In the genomic region with DNA sequence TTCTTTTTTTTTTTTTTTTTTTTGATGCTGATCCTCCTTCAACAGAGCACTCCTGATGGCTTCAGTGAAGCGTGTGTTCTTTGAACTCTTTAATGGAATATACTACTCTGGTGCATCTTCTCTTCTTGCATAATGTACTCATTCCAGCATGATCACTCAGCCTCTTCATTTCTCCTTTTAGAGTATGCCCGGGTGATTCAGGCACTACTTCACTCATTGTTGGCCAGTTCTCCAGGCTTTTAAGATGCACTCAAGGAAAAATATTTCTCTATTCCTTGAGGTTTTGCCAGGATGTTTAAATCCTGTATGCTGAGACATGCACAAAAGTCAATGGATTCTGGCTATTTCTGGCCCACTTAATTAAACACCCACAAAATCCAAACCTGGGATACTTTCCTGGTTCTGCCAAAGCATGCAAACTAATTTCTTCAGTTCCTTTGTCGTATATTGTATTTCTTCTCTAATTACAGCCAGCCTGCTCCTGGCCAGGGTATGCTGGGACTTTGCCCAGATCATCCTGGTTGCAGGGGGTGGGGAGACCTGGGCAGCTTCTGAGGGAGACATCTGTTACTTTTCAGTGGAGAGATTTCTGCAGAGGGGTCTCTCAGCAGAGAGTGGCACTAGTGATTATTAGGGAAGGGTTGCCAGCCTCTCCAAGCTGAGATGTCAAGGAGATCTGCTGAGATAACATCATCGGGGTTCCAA, we compare ENCODE assay signal across 17 cellular contexts.
A peak's percentile ranks its signal among the peaks of the same experiment; 100 is the strongest.
DNase-seq lines count a peak whose midpoint lies in the region; ATAC-seq, FAIRE-seq and TF ChIP-seq lines count a peak whose summit lies in the region.
"Had no signal": no experiment of that assay in that cellular context is flagged by ENCODE, and none has a peak within 500 bp of the region (broad histone marks: within the 10 kb centered on the region; RNA-seq: fewer than 3 reads in every experiment).

No MANE protein-coding gene starts in this region.

- H3K27me3 Mint-ChIP-seq in astrocyte (ENCODE audit: low read depth, unreplicated experiment): no peaks in the 10 kb centered on the region
- no peaks in the 10 kb centered on the region for H3K27me3 Mint-ChIP-seq in naive thymus-derived CD8-positive, alpha-beta T cell
- H3K27me3 Mint-ChIP-seq: activated CD4-positive, alpha-beta T cell treated with anti-CD3 and anti-CD28 coated beads, Interleukin-2, amount 10 ng/mL, durations not matched to agents 7 days and 5 days; T-helper 17 cell had no signal

- no peaks in the 10 kb centered on the region for H3K79me2 ChIP-seq in astrocyte (ENCODE audit: insufficient read depth, low read length)

- H3K9ac ChIP-seq in astrocyte (ENCODE audit: low read length): no peak overlapping the region

- CTCF ChIA-PET in AG04450 (lab: Charles Lee): no interaction called here

- no peaks in the 10 kb centered on the region for H3K36me3 ChIP-seq in astrocyte (ENCODE audit: insufficient read depth, low read length)
- H3K36me3 ChIP-seq in Peyer's patch: no peaks in the 10 kb centered on the region
- H3K36me3 ChIP-seq: cardiac muscle cell, ovary, upper lobe of left lung had no signal

- POLR2A ChIA-PET in AG04450 (lab: Yijun Ruan, JAX): no interaction called here
- POLR2A ChIA-PET in naive thymus-derived CD8-positive, alpha-beta T cell (lab: Charles Lee): interaction anchor here (0.6 kb wide), 1 partner anchor 191 kb away, joined by 3 read pairs; no protein-coding TSS in a partner anchor

- no peak for TF ChIP-seq POLR2A in Peyer's patch (IDR thresholded peaks at IDR 0.05)

- no peaks in the 10 kb centered on the region for H4K20me1 ChIP-seq in astrocyte (ENCODE audit: insufficient read depth, low read length)

- peak overlapping the region; percentile 31 for H3K4me2 ChIP-seq in astrocyte (ENCODE audit: low read length)
- H3K4me2 ChIP-seq: PC-9 had no signal

- H3K4me3 ChIP-seq in AG04450 (ENCODE audit: low read depth, low read length) (no peak overlapping the region), astrocyte (ENCODE audit: insufficient read depth, low read depth, low read length) (no peak overlapping the region), Peyer's patch (no peak overlapping the region)
- H3K4me3 ChIP-seq: cardiac muscle cell, ovary, PC-9, upper lobe of left lung had no signal

- no peak for ATAC-seq in naive thymus-derived CD8-positive, alpha-beta T cell
- ATAC-seq: T-helper 17 cell had no signal

- no peaks in the 10 kb centered on the region for H3K27me3 ChIP-seq in AG04450 (ENCODE audit: control insufficient read depth, insufficient read depth, low read length)
- no peaks in the 10 kb centered on the region for H3K27me3 ChIP-seq in astrocyte (ENCODE audit: insufficient read depth, low read length)
- H3K27me3 ChIP-seq in Peyer's patch: no peaks in the 10 kb centered on the region
- H3K27me3 ChIP-seq: cardiac muscle cell, ovary, upper lobe of left lung had no signal

- H2AFZ ChIP-seq in astrocyte (ENCODE audit: low read depth, low read length): no peak overlapping the region
- H2AFZ ChIP-seq: PC-9 had no signal

- DNase-seq in AG04450 (ENCODE audit: low read depth, low spot score) (peak; percentile 69), HPDE6-E6E7 (ENCODE audit: extremely low spot score) (peak; percentile 4), astrocyte (ENCODE audit: low read depth) (peak; percentile 90), hippocampal formation (lab: John Stamatoyannopoulos, UW) (peak; percentile 1 to 7), Peyer's patch (no peak), NCI-H1048 (lab: John Stamatoyannopoulos, UW) (no peak)
- no peak for DNase-seq in naive thymus-derived CD8-positive, alpha-beta T cell
- no peak for DNase-seq in activated CD8-positive, alpha-beta memory T cell treated with anti-CD3 and anti-CD28 coated beads for 24 hours
- DNase-seq: activated CD4-positive, alpha-beta T cell treated with anti-CD3 and anti-CD28 coated beads, Interleukin-2, amount 10 ng/mL, durations not matched to agents 7 days and 5 days; MV-4-11; ovary; PC-9; stimulated activated CD4-positive, alpha-beta T cell treated with anti-CD3 and anti-CD28 coated beads, Interleukin-15, amount 100 ng/mL, for 24 hours; T-helper 17 cell; upper lobe of left lung had no signal

- H3K27ac ChIP-seq in AG04450 (ENCODE audit: low read depth, low read length): peak overlapping the region; percentile 53
- H3K27ac ChIP-seq in astrocyte (ENCODE audit: low read depth, low read length): peak overlapping the region; percentile 8
- no peak overlapping the region for H3K27ac ChIP-seq in Peyer's patch
- H3K27ac ChIP-seq: cardiac muscle cell, ovary, PC-9, upper lobe of left lung had no signal

- TF ChIP-seq CTCF in AG04450 (IDR thresholded peaks at IDR 0.05; ENCODE audit: low read depth, low read length): no peak
- TF ChIP-seq CTCF in astrocyte (IDR thresholded peaks at IDR 0.05; ENCODE audit: insufficient read depth, low read depth, low read length): no peak
- TF ChIP-seq CTCF in Peyer's patch (IDR thresholded peaks at IDR 0.05): no peak

- peak; percentile 13 for FAIRE-seq in astrocyte (lab: Jason Lieb, UNC)

- no peak overlapping the region for H3K27ac Mint-ChIP-seq in astrocyte (ENCODE audit: unreplicated experiment)
- no peak overlapping the region for H3K27ac Mint-ChIP-seq in naive thymus-derived CD8-positive, alpha-beta T cell
- H3K27ac Mint-ChIP-seq: activated CD4-positive, alpha-beta T cell treated with anti-CD3 and anti-CD28 coated beads, Interleukin-2, amount 10 ng/mL, durations not matched to agents 7 days and 5 days; activated T-helper 2 cell treated with anti-CD3 and anti-CD28 coated beads, Interferon-gamma antibody, Interleukin-2, Interleukin-4, amounts not matched to agents 10 μg/mL and 5 μg/mL and 100 μg/mL, durations not matched to agents 14 hours and 24 hours and 36 hours; T-helper 17 cell had no signal

- no peaks in the 10 kb centered on the region for H3K36me3 Mint-ChIP-seq in astrocyte (ENCODE audit: low read depth, unreplicated experiment)
- no peaks in the 10 kb centered on the region for H3K36me3 Mint-ChIP-seq in naive thymus-derived CD8-positive, alpha-beta T cell

- peaks cover 5% of the 10 kb centered on the region for H3K4me1 ChIP-seq in astrocyte (ENCODE audit: insufficient read depth, low read length)
- no peaks in the 10 kb centered on the region for H3K4me1 ChIP-seq in Peyer's patch

- H3K4me3 Mint-ChIP-seq in astrocyte (ENCODE audit: unreplicated experiment): no peak overlapping the region
- no peak overlapping the region for H3K4me3 Mint-ChIP-seq in naive thymus-derived CD8-positive, alpha-beta T cell
- H3K4me3 Mint-ChIP-seq: activated CD4-positive, alpha-beta T cell treated with anti-CD3 and anti-CD28 coated beads, Interleukin-2, amount 10 ng/mL, durations not matched to agents 7 days and 5 days; T-helper 17 cell had no signal

- peaks cover 3% of the 10 kb centered on the region for H3K9me3 Mint-ChIP-seq in astrocyte (ENCODE audit: unreplicated experiment)
- H3K9me3 Mint-ChIP-seq in naive thymus-derived CD8-positive, alpha-beta T cell: peaks cover 0 to 22% (median 0%) of the 10 kb centered on the region in 9 donors

- H3K9me3 ChIP-seq in AG04450 (ENCODE audit: control insufficient read depth, insufficient read depth, low read length) (no peaks in the 10 kb centered on the region), astrocyte (ENCODE audit: insufficient read depth, low read depth, low read length) (no peaks in the 10 kb centered on the region), Peyer's patch (no peaks in the 10 kb centered on the region)
- H3K9me3 ChIP-seq: ovary, upper lobe of left lung had no signal

- peaks cover 10% of the 10 kb centered on the region for H3K4me1 Mint-ChIP-seq in astrocyte (ENCODE audit: low read depth, unreplicated experiment)
- H3K4me1 Mint-ChIP-seq in naive thymus-derived CD8-positive, alpha-beta T cell: no peaks in the 10 kb centered on the region
- H3K4me1 Mint-ChIP-seq: activated CD4-positive, alpha-beta T cell treated with anti-CD3 and anti-CD28 coated beads, Interleukin-2, amount 10 ng/mL, durations not matched to agents 7 days and 5 days; T-helper 17 cell had no signal

Comparison
In these comparisons a context has a peak if more than half of its experiments do, and no peak if none do; other contexts are left out.
1. DNase-seq: peak in AG04450 (single experiment), HPDE6-E6E7 (single experiment), astrocyte (single experiment) and hippocampal formation (2 of 2); none in naive thymus-derived CD8-positive, alpha-beta T cell (0 of 10), activated CD8-positive, alpha-beta memory T cell treated with anti-CD3 and anti-CD28 coated beads for 24 hours (single experiment), Peyer's patch (0 of 3) and NCI-H1048 (single experiment).
2. H3K27ac ChIP-seq: peak in AG04450 (single experiment) and astrocyte (single experiment); none in Peyer's patch (0 of 4).